14 cellular contexts compared by ENCODE assay signal in genomic region chr14:95486875-95487668, GRCh38. TPM values are rescaled to one million over a fixed set of nuclear protein-coding genes. Genes with fewer than 3 reads are reported as not detected.
DNase-seq lines count a peak whose midpoint lies in the region; ATAC-seq, FAIRE-seq and TF ChIP-seq lines count a peak whose summit lies in the region.
"Had no signal": no experiment of that assay in that cellular context is flagged by ENCODE, and none has a peak within 500 bp of the region (broad histone marks: within the 10 kb centered on the region; RNA-seq: fewer than 3 reads in every experiment).

No MANE protein-coding gene starts in this region.

- POLR2A ChIA-PET in CD8-positive, alpha-beta T cell (lab: Charles Lee) = no interaction called here

- no peaks in the 10 kb centered on the region for H3K9me3 ChIP-seq in CD8-positive, alpha-beta T cell (ENCODE audit: low read length)

- intact Hi-C loops in CD8-positive, alpha-beta T cell (cut with DNase I, micrococcal nuclease) = no loop called here

- peaks cover 44% of the 10 kb centered on the region for H3K4me1 Mint-ChIP-seq in CD8-positive, alpha-beta T cell (ENCODE audit: low read depth)
- peaks cover 61% of the 10 kb centered on the region for H3K4me1 Mint-ChIP-seq in memory B cell

- H3K27ac ChIP-seq in CD8-positive, alpha-beta T cell (ENCODE audit: low read depth, low read length) = no peak overlapping the region
- H3K27ac ChIP-seq: SJCRH30 had no signal

- H3K36me3 ChIP-seq in CD8-positive, alpha-beta T cell (ENCODE audit: insufficient read depth, low read length) = no peaks in the 10 kb centered on the region

- no peaks in the 10 kb centered on the region for H3K27me3 Mint-ChIP-seq in CD8-positive, alpha-beta T cell (ENCODE audit: low read depth)
- no peaks in the 10 kb centered on the region for H3K27me3 Mint-ChIP-seq in memory B cell
- H3K27me3 Mint-ChIP-seq: stimulated activated naive CD8-positive, alpha-beta T cell treated with anti-CD3 and anti-CD28 coated beads, Interleukin-15, Interleukin-2, amounts not matched to agents 100 ng/mL and 50 ng/mL, for 24 hours had no signal

- H3K4me3 Mint-ChIP-seq in CD8-positive, alpha-beta T cell = no peak overlapping the region
- H3K4me3 Mint-ChIP-seq in memory B cell = peak overlapping the region; percentile 74
- H3K4me3 Mint-ChIP-seq: CD14-positive monocyte; stimulated activated naive CD8-positive, alpha-beta T cell treated with anti-CD3 and anti-CD28 coated beads, Interleukin-15, Interleukin-2, amounts not matched to agents 100 ng/mL and 50 ng/mL, for 24 hours had no signal

- H3K4me3 ChIP-seq in CD8-positive, alpha-beta T cell (ENCODE audit: low read depth, low read length) = no peak overlapping the region
- H3K4me3 ChIP-seq: SJCRH30 had no signal

- H3K9me3 Mint-ChIP-seq in CD8-positive, alpha-beta T cell = no peaks in the 10 kb centered on the region
- no peaks in the 10 kb centered on the region for H3K9me3 Mint-ChIP-seq in memory B cell
- H3K9me3 Mint-ChIP-seq: CD14-positive monocyte had no signal

- TF ChIP-seq CTCF in CD8-positive, alpha-beta T cell (IDR thresholded peaks at IDR 0.05) = no peak

- H3K27me3 ChIP-seq in CD8-positive, alpha-beta T cell (ENCODE audit: insufficient read depth, low read length) = no peaks in the 10 kb centered on the region
- H3K27me3 ChIP-seq: SJCRH30 had no signal

- ATAC-seq in CD8-positive, alpha-beta T cell = no peak
- ATAC-seq in GM19351 (IDR thresholded peaks at IDR 0.05; ENCODE audit: unreplicated experiment) = peak; percentile 57
- peak; percentile 99 for ATAC-seq in memory B cell (ENCODE audit: low read depth)
- ATAC-seq in HG02938 (IDR thresholded peaks at IDR 0.05; ENCODE audit: unreplicated experiment) = no peak

- no peak for FAIRE-seq in H54 (lab: Jason Lieb, UNC)

- no peak for TF ChIP-seq POLR2A in H54 (IDR thresholded peaks at IDR 0.05; ENCODE audit: low read depth, low read length)

- DNase-seq in CD8-positive, alpha-beta T cell = no peak
- DNase-seq in NCI-H510A treated with DMSO at 0.1 percent for 48 hours (lab: John Stamatoyannopoulos, UW) (peak; percentile 30), memory B cell (ENCODE audit: low spot score in 2 of 2) (peak; percentile 39 to 65), H54 (ENCODE audit: insufficient read length, low spot score) (no peak), NCI-H226 (no peak), T-helper 9 cell (no peak)
- DNase-seq: erythroblast; H7; SJCRH30; stimulated activated CD4-positive, alpha-beta T cell treated with anti-CD3 and anti-CD28 coated beads, Interleukin-2, amount 100 ng/mL, for 24 hours had no signal

- peaks cover 15% of the 10 kb centered on the region for H3K36me3 Mint-ChIP-seq in CD8-positive, alpha-beta T cell
- H3K36me3 Mint-ChIP-seq in memory B cell = peaks cover 10% of the 10 kb centered on the region

- H3K4me1 ChIP-seq in CD8-positive, alpha-beta T cell (ENCODE audit: insufficient read depth, low read length) = peaks cover 8% of the 10 kb centered on the region

- CTCF ChIA-PET in CD8-positive, alpha-beta T cell (lab: Charles Lee) = interaction anchor here (2.0 kb wide), 1 partner anchor 40 kb away, joined by 7 read pairs; no protein-coding TSS in a partner anchor

- H3K27ac Mint-ChIP-seq in CD8-positive, alpha-beta T cell = peak overlapping the region; percentile 56
- H3K27ac Mint-ChIP-seq in memory B cell = peak overlapping the region; percentile 77

RNA-seq across cellular contexts. Expression of gene SYNE3, which starts 29.4 kb away (rescaled TPM):
- 10 to 100 TPM; 18.5 to 19.7 TPM for total RNA-seq in CD8-positive, alpha-beta T cell

RNA-seq across cellular contexts. Expression of gene GLRX5, which starts 47.8 kb away (rescaled TPM):
- total RNA-seq in CD8-positive, alpha-beta T cell = 10 to 100 TPM; 13.7 to 15.2 TPM

Comparison
In these comparisons a context has a peak if more than half of its experiments do, and no peak if none do; other contexts are left out.
1. ATAC-seq: peak in GM19351 (single experiment) and memory B cell (single experiment); none in CD8-positive, alpha-beta T cell (single experiment) and HG02938 (single experiment).
2. DNase-seq: peak in NCI-H510A treated with DMSO at 0.1 percent for 48 hours (single experiment) and memory B cell (2 of 2); none in CD8-positive, alpha-beta T cell (0 of 7), H54 (single experiment), NCI-H226 (single experiment) and T-helper 9 cell (single experiment).